14 cellular contexts compared by ENCODE assay signal in the genomic region with DNA sequence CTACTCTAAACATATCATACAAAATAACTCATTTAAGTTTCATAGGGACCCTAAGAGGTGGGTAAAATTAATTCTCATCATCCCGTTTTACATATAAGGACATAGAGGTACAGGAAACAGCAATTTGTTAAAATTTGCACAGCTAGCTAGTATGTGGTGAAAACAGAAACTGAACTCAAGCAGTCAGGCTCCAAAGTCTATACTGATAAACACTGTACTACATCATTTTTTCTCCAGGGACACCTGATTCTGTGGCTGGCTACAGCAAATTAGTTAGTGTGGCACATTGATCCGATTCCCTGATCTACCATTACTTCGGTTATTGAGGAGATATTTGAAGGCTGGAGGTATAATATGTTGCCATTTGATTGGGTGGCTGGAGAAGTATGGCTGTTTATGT. TPM values are rescaled to one million over a fixed set of nuclear protein-coding genes. Genes with fewer than 3 reads are reported as not detected.
A peak's percentile ranks its signal among the peaks of the same experiment; 100 is the strongest.
DNase-seq lines count a peak whose midpoint lies in the region; ATAC-seq and TF ChIP-seq lines count a peak whose summit lies in the region.
"Had no signal": no experiment of that assay in that cellular context is flagged by ENCODE, and none has a peak within 500 bp of the region (broad histone marks: within the 10 kb centered on the region; RNA-seq: fewer than 3 reads in every experiment).

No MANE protein-coding gene starts in this region.

- H3K36me3 ChIP-seq in KMS-11 (ENCODE audit: insufficient read depth): no peaks in the 10 kb centered on the region
- H3K36me3 ChIP-seq in naive thymus-derived CD4-positive, alpha-beta T cell (ENCODE audit: control insufficient read depth in 2 of 3, insufficient read depth in 3 of 3, low read length in 3 of 3): no peaks in the 10 kb centered on the region
- H3K36me3 ChIP-seq: stomach had no signal

- H3K27ac Mint-ChIP-seq in activated CD8-positive, alpha-beta memory T cell treated with anti-CD3 and anti-CD28 coated beads, Interleukin-2, amount 10 ng/mL, durations not matched to agents 7 days and 5 days: peak overlapping the region; percentile 95
- H3K27ac Mint-ChIP-seq in naive thymus-derived CD4-positive, alpha-beta T cell: peak overlapping the region; percentile 91 to 99 (median 97)

- peaks cover 25% of the 10 kb centered on the region for H3K4me1 ChIP-seq in KMS-11 (ENCODE audit: low read depth, poor library complexity, severe bottlenecking)
- peaks cover 51% of the 10 kb centered on the region in 2 donors for H3K4me1 ChIP-seq in naive thymus-derived CD4-positive, alpha-beta T cell (ENCODE audit: control insufficient read depth in 2 of 2, insufficient read depth in 2 of 2, low read length in 2 of 2)
- H3K4me1 ChIP-seq in right cardiac atrium (ENCODE audit: control insufficient read depth, insufficient read depth, low read length): no peaks in the 10 kb centered on the region
- H3K4me1 ChIP-seq: A549, stomach had no signal

- H3K27me3 ChIP-seq in KMS-11 (ENCODE audit: insufficient read depth, low read depth) (no peaks in the 10 kb centered on the region), right cardiac atrium (ENCODE audit: control insufficient read depth, insufficient read depth) (no peaks in the 10 kb centered on the region)
- H3K27me3 ChIP-seq in naive thymus-derived CD4-positive, alpha-beta T cell (ENCODE audit: control insufficient read depth in 2 of 2, insufficient read depth in 2 of 2, low read length in 2 of 2): no peaks in the 10 kb centered on the region
- H3K27me3 ChIP-seq: stomach had no signal

- POLR2A ChIA-PET in naive thymus-derived CD4-positive, alpha-beta T cell (lab: Charles Lee): interaction anchor here (0.6 to 6.7 kb wide), 20 partner anchors 9 to 811 kb away, joined by 3 to 202 read pairs (median 11); a partner anchor contains a TSS

- H2AFZ ChIP-seq in KMS-11 (ENCODE audit: low read depth): peak overlapping the region; percentile 36; the same call in 1 of the 2 replicates

- no peaks in the 10 kb centered on the region for H4K20me1 ChIP-seq in KMS-11 (ENCODE audit: insufficient read depth)

- H3K9me3 ChIP-seq in naive thymus-derived CD4-positive, alpha-beta T cell (ENCODE audit: control insufficient read depth in 2 of 3, low read length in 3 of 3): no peaks in the 10 kb centered on the region
- H3K9me3 ChIP-seq in right cardiac atrium (ENCODE audit: control insufficient read depth, low read length): no peaks in the 10 kb centered on the region
- H3K9me3 ChIP-seq: A549, stomach had no signal

- intact Hi-C loops in naive thymus-derived CD4-positive, alpha-beta T cell (cut with micrococcal nuclease): loop anchor here in 1 of 2 donors (1.0 kb wide), 2 partner anchors 29 to 45 kb away; no protein-coding TSS in a partner anchor
- intact Hi-C loops in right cardiac atrium (cut with DNase I): no loop called here

- H3K4me3 Mint-ChIP-seq in activated CD8-positive, alpha-beta memory T cell treated with anti-CD3 and anti-CD28 coated beads, Interleukin-2, amount 10 ng/mL, durations not matched to agents 7 days and 5 days: peak overlapping the region; percentile 59
- peak overlapping the region in 9 of 10 donors; percentile 51 to 92 (median 82) for H3K4me3 Mint-ChIP-seq in naive thymus-derived CD4-positive, alpha-beta T cell

- CTCF ChIA-PET in activated CD8-positive, alpha-beta memory T cell treated with anti-CD3 and anti-CD28 coated beads, Interleukin-2, amount 10 ng/mL, durations not matched to agents 7 days and 5 days (lab: Charles Lee): interaction anchor here (1.0 to 3.5 kb wide), 3 partner anchors 21 to 46 kb away, joined by 3 to 10 read pairs (median 4); no protein-coding TSS in a partner anchor
- CTCF ChIA-PET in naive thymus-derived CD4-positive, alpha-beta T cell (lab: Charles Lee): interaction anchor here (0.6 to 2.8 kb wide), 15 partner anchors 12 to 163 kb away, joined by 3 to 26 read pairs (median 5); no protein-coding TSS in a partner anchor

- peak; percentile 65 for ATAC-seq in activated CD8-positive, alpha-beta memory T cell treated with anti-CD3 and anti-CD28 coated beads, Interleukin-2, amount 10 ng/mL, durations not matched to agents 7 days and 5 days
- ATAC-seq in GM21723 (IDR thresholded peaks at IDR 0.05; ENCODE audit: unreplicated experiment) (peak; percentile 68), GM18870 (IDR thresholded peaks at IDR 0.05; ENCODE audit: unreplicated experiment) (no peak), right cardiac atrium (no peak)
- ATAC-seq in naive thymus-derived CD4-positive, alpha-beta T cell: peak; percentile 52
- ATAC-seq: A549, left ventricle myocardium superior had no signal

- WGBS in right cardiac atrium: 77% methylated on average over 3 of the region's 3 CpGs

- H3K27me3 Mint-ChIP-seq in activated CD8-positive, alpha-beta memory T cell treated with anti-CD3 and anti-CD28 coated beads, Interleukin-2, amount 10 ng/mL, durations not matched to agents 7 days and 5 days: no peaks in the 10 kb centered on the region
- no peaks in the 10 kb centered on the region for H3K27me3 Mint-ChIP-seq in naive thymus-derived CD4-positive, alpha-beta T cell

- H3K4me3 ChIP-seq in KMS-11 (IDR thresholded peaks at IDR 0.05; ENCODE audit: insufficient read depth, low read depth, low read length) (no peak overlapping the region), right cardiac atrium (ENCODE audit: low read length) (no peak overlapping the region)
- H3K4me3 ChIP-seq in naive thymus-derived CD4-positive, alpha-beta T cell (ENCODE audit: low read length): no peak overlapping the region
- H3K4me3 ChIP-seq: A549, dorsolateral prefrontal cortex, stomach had no signal

- H3K9me3 Mint-ChIP-seq in activated CD8-positive, alpha-beta memory T cell treated with anti-CD3 and anti-CD28 coated beads, Interleukin-2, amount 10 ng/mL, durations not matched to agents 7 days and 5 days (ENCODE audit: low read depth): peaks cover 6% of the 10 kb centered on the region
- peaks cover 0 to 18% (median 4%) of the 10 kb centered on the region in 11 donors for H3K9me3 Mint-ChIP-seq in naive thymus-derived CD4-positive, alpha-beta T cell

- peaks cover 45% of the 10 kb centered on the region for H3K4me1 Mint-ChIP-seq in activated CD8-positive, alpha-beta memory T cell treated with anti-CD3 and anti-CD28 coated beads, Interleukin-2, amount 10 ng/mL, durations not matched to agents 7 days and 5 days
- H3K4me1 Mint-ChIP-seq in naive thymus-derived CD4-positive, alpha-beta T cell: peaks cover 43 to 69% (median 60%) of the 10 kb centered on the region in 7 donors

- H3K27ac ChIP-seq in KMS-11 (peak overlapping the region; percentile 44), right cardiac atrium (ENCODE audit: low read length) (no peak overlapping the region)
- H3K27ac ChIP-seq in naive thymus-derived CD4-positive, alpha-beta T cell (ENCODE audit: low read depth, low read length): peak overlapping the region; percentile 65
- H3K27ac ChIP-seq: A549, stomach, VCaP had no signal

- no peaks in the 10 kb centered on the region for H3K79me2 ChIP-seq in KMS-11 (ENCODE audit: insufficient read depth, low read depth)

- no peak overlapping the region for H3K9ac ChIP-seq in KMS-11

- H3K4me2 ChIP-seq in KMS-11: peak overlapping the region; percentile 58
- H3K4me2 ChIP-seq: A549 had no signal

- DNase-seq in activated CD8-positive, alpha-beta memory T cell treated with anti-CD3 and anti-CD28 coated beads, Interleukin-2, amount 10 ng/mL, durations not matched to agents 7 days and 5 days: no peak
- no peak for DNase-seq in activated CD8-positive, alpha-beta memory T cell treated with anti-CD3 and anti-CD28 coated beads, Interleukin-2, amount 50 U/mL, for 4 hours
- peak in 4 of 9 donors; percentile 15 to 27 (median 18) for DNase-seq in naive thymus-derived CD4-positive, alpha-beta T cell
- DNase-seq in right cardiac atrium (no peak), SHP77 (lab: John Stamatoyannopoulos, UW) (no peak)
- DNase-seq: dorsolateral prefrontal cortex, left ventricle myocardium superior, occipital lobe, stomach had no signal

- no peak for TF ChIP-seq CTCF in KMS-11 (conservative IDR thresholded peaks at IDR 0.05; ENCODE audit: low read depth, low read length)

- H3K36me3 Mint-ChIP-seq in activated CD8-positive, alpha-beta memory T cell treated with anti-CD3 and anti-CD28 coated beads, Interleukin-2, amount 10 ng/mL, durations not matched to agents 7 days and 5 days: peaks cover 21% of the 10 kb centered on the region
- H3K36me3 Mint-ChIP-seq in naive thymus-derived CD4-positive, alpha-beta T cell: peaks cover 0 to 35% (median 3%) of the 10 kb centered on the region in 5 donors

RNA-seq across cellular contexts. Expression of a gene that starts 36.2 kb away (rescaled TPM):
- total RNA-seq in activated CD8-positive, alpha-beta memory T cell treated with anti-CD3 and anti-CD28 coated beads, Interleukin-2, amount 10 ng/mL, durations not matched to agents 7 days and 5 days: 10 to 100 TPM; 29.0 to 31.1 TPM
- 10 to 100 TPM in 4 of 5 experiments, 1 to 10 TPM in 1; 5.1 to 39.2 (median 30.8) TPM for total RNA-seq in naive thymus-derived CD4-positive, alpha-beta T cell
- 1 to 10 TPM; 3.0 to 3.5 TPM for polyA plus RNA-seq in naive thymus-derived CD4-positive, alpha-beta T cell
- total RNA-seq in right cardiac atrium: 10 to 100 TPM in 1 of 4 donors, 1 to 10 TPM in 3; 6.1 to 10.1 (median 7.8) TPM
- 3.9 TPM for polyA plus RNA-seq in right cardiac atrium

Comparison
In these comparisons a context has a peak if more than half of its experiments do, and no peak if none do; other contexts are left out.
1. ATAC-seq: peak in activated CD8-positive, alpha-beta memory T cell treated with anti-CD3 and anti-CD28 coated beads, Interleukin-2, amount 10 ng/mL, durations not matched to agents 7 days and 5 days (single experiment), GM21723 (single experiment) and naive thymus-derived CD4-positive, alpha-beta T cell (single experiment); none in GM18870 (single experiment) and right cardiac atrium (0 of 2).